In genomic region chr13:83220241-83220640, GRCh38 we compare ENCODE assay signal across 23 cellular contexts.
"Had no signal": no experiment of that assay in that cellular context is flagged by ENCODE, and none has a peak within 500 bp of the region (broad histone marks: within the 10 kb centered on the region; RNA-seq: fewer than 3 reads in every experiment).

No MANE protein-coding gene starts in this region.

- H3K27ac ChIP-seq: left ventricle myocardium inferior, neural progenitor cell, transverse colon, uterus had no signal

- H2AFZ ChIP-seq: neural progenitor cell had no signal

- H3K4me1 ChIP-seq: left ventricle myocardium inferior, neural progenitor cell, transverse colon, uterus had no signal

- H3K9ac ChIP-seq: neural progenitor cell had no signal

- DNase-seq: activated CD4-positive, alpha-beta T cell treated with anti-CD3 and anti-CD28 coated beads for 36 hours; activated CD4-positive, alpha-beta T cell treated with anti-CD3 and anti-CD28 coated beads, Interleukin-2, amount 50 U/mL, for 4 hours; activated CD8-positive, alpha-beta memory T cell treated with anti-CD3 and anti-CD28 coated beads for 24 hours; activated CD8-positive, alpha-beta memory T cell treated with anti-CD3 and anti-CD28 coated beads, Interleukin-2, amount 50 U/mL, for 4 hours; activated naive CD4-positive, alpha-beta T cell; activated T-cell treated with anti-CD3 and anti-CD28 coated beads, Interleukin-2, amount 50 U/mL, for 24 hours; amniotic stem cell; cerebellar nuclear complex; cortex of kidney; foreskin melanocyte; immature natural killer cell; kidney glomerular epithelial cell; left ventricle myocardium inferior; naive thymus-derived CD8-positive, alpha-beta T cell; stimulated activated CD4-positive, alpha-beta T cell treated with anti-CD3 and anti-CD28 coated beads, Interleukin-15, amount 100 ng/mL, for 24 hours; stimulated activated CD8-positive, alpha-beta memory T cell treated with anti-CD3 and anti-CD28 coated beads, Interleukin-4, amount 100 ng/mL, for 48 hours; stimulated activated naive B cell treated with anti-CD40 and anti-IgM and Interleukin-4, amounts not matched to agents 10 μg/mL and 1 μg/mL and 100 μg/mL, for 72 hours; transverse colon; uterus had no signal

- ATAC-seq: activated CD4-positive, alpha-beta T cell treated with anti-CD3 and anti-CD28 coated beads for 36 hours; activated T-helper 17 cell treated with anti-CD3 and anti-CD28 coated beads, Interleukin-2, amount 50 U/mL, for 72 hours; naive thymus-derived CD8-positive, alpha-beta T cell; sciatic nerve; stimulated activated naive B cell treated with anti-CD40 and anti-IgM and Interleukin-4, amounts not matched to agents 10 μg/mL and 1 μg/mL and 100 μg/mL, for 72 hours had no signal

- H3K4me2 ChIP-seq: neural progenitor cell, smooth muscle cell had no signal

- H3K4me3 ChIP-seq: left ventricle myocardium inferior, neural progenitor cell, smooth muscle cell, transverse colon, uterus had no signal

- H3K9me3 ChIP-seq: left ventricle myocardium inferior, transverse colon, uterus had no signal

- H3K27me3 ChIP-seq: neural progenitor cell, transverse colon, uterus had no signal

- H3K36me3 ChIP-seq: left ventricle myocardium inferior, neural progenitor cell, transverse colon, uterus had no signal
